15 cellular contexts compared by ENCODE assay signal in genomic region chr5:1419476-1420210, GRCh38. TPM values are rescaled to one million over a fixed set of nuclear protein-coding genes. Genes with fewer than 3 reads are reported as not detected.
DNase-seq lines count a peak whose midpoint lies in the region; ATAC-seq and TF ChIP-seq lines count a peak whose summit lies in the region.
"Had no signal": no experiment of that assay in that cellular context is flagged by ENCODE, and none has a peak within 500 bp of the region (broad histone marks: within the 10 kb centered on the region; RNA-seq: fewer than 3 reads in every experiment).

No MANE protein-coding gene starts in this region.

- no peaks in the 10 kb centered on the region for H3K79me2 ChIP-seq in PC-9 (ENCODE audit: low read depth)

- H3K27ac Mint-ChIP-seq in endothelial cell (ENCODE audit: unreplicated experiment), result no peak overlapping the region
- H3K27ac Mint-ChIP-seq: CD4-positive, CD25-positive, alpha-beta regulatory T cell had no signal

- H3F3A ChIP-seq in PC-9 (ENCODE audit: insufficient read depth, low read depth), result no peaks in the 10 kb centered on the region

- H4K20me1 ChIP-seq in PC-9 (ENCODE audit: insufficient read depth), result no peaks in the 10 kb centered on the region

- no peaks in the 10 kb centered on the region for H3K27me3 ChIP-seq in right cardiac atrium (ENCODE audit: control insufficient read depth, insufficient read depth)
- peaks cover 0 to 20% (median 6%) of the 10 kb centered on the region in 3 donors for H3K27me3 ChIP-seq in psoas muscle (ENCODE audit: insufficient read depth in 3 of 3, low read length in 2 of 3)
- H3K27me3 ChIP-seq in PC-9 (ENCODE audit: insufficient read depth, low read depth), result peaks cover 88% of the 10 kb centered on the region

- no TSS peak for BruUV-seq in PC-9 (replicated peaks; lab: Mats Ljungman, UMichigan)

- peaks cover 9% of the 10 kb centered on the region for H3K36me3 Mint-ChIP-seq in endothelial cell (ENCODE audit: low read depth, unreplicated experiment)
- H3K36me3 Mint-ChIP-seq: CD4-positive, CD25-positive, alpha-beta regulatory T cell had no signal

- WGBS in right cardiac atrium, result 66% methylated on average over 11 of the region's 11 CpGs
- WGBS in psoas muscle, 3 donors, result 54 to 61% (median 56%) methylated on average over 11 of the region's 11 CpGs

- CTCF ChIA-PET in HEK293 (lab: Yijun Ruan, JAX), result interaction anchor here (0.6 kb wide), 1 partner anchor 505 kb away, joined by 4 read pairs; no protein-coding TSS in a partner anchor
- CTCF ChIA-PET in PC-9 (lab: Charles Lee), result no interaction called here

- no peak overlapping the region for H3K4me3 ChIP-seq in right cardiac atrium (ENCODE audit: low read length)
- no peak overlapping the region for H3K4me3 ChIP-seq in HEK293 (ENCODE audit: low read depth, low read length)
- H3K4me3 ChIP-seq in psoas muscle, result no peak overlapping the region
- no peak overlapping the region for H3K4me3 ChIP-seq in PC-9

- H3K9me3 ChIP-seq in right cardiac atrium (ENCODE audit: control insufficient read depth, low read length) (no peaks in the 10 kb centered on the region), HEK293 (ENCODE audit: control insufficient read depth, insufficient read depth, low read depth, low read length) (no peaks in the 10 kb centered on the region), psoas muscle (no peaks in the 10 kb centered on the region), PC-9 (ENCODE audit: insufficient read depth, low read depth) (no peaks in the 10 kb centered on the region)

- no peaks in the 10 kb centered on the region for H3K36me3 ChIP-seq in HEK293 (ENCODE audit: control insufficient read depth in 2 of 2, insufficient read depth in 1 of 2, low read length in 2 of 2)
- H3K36me3 ChIP-seq in psoas muscle (ENCODE audit: insufficient read depth in 1 of 2, low read depth in 1 of 2), result no peaks in the 10 kb centered on the region
- H3K36me3 ChIP-seq in PC-9 (ENCODE audit: low read depth), result no peaks in the 10 kb centered on the region

- H3K4me3 Mint-ChIP-seq in endothelial cell (ENCODE audit: unreplicated experiment), result peak overlapping the region; percentile 3
- H3K4me3 Mint-ChIP-seq: CD4-positive, CD25-positive, alpha-beta regulatory T cell had no signal

- no peak overlapping the region for H2AFZ ChIP-seq in PC-9

- peaks cover 39% of the 10 kb centered on the region for H3K27me3 Mint-ChIP-seq in endothelial cell (ENCODE audit: unreplicated experiment)
- H3K27me3 Mint-ChIP-seq: CD4-positive, CD25-positive, alpha-beta regulatory T cell had no signal

- POLR2A ChIA-PET in HEK293 (lab: Yijun Ruan, JAX) (no interaction called here), PC-9 (lab: Charles Lee; ENCODE audit: unreplicated experiment) (no interaction called here)

- H3K27ac ChIP-seq in right cardiac atrium (ENCODE audit: low read length), result no peak overlapping the region
- H3K27ac ChIP-seq in HEK293 (ENCODE audit: extremely low read depth, low read depth, low read length), result no peak overlapping the region
- no peak overlapping the region for H3K27ac ChIP-seq in psoas muscle
- H3K27ac ChIP-seq in PC-9, result no peak overlapping the region

- peaks cover 4% of the 10 kb centered on the region for H3K4me1 Mint-ChIP-seq in endothelial cell (ENCODE audit: unreplicated experiment)

- H3K4me1 ChIP-seq in right cardiac atrium (ENCODE audit: control insufficient read depth, insufficient read depth, low read length) (no peaks in the 10 kb centered on the region), HEK293 (ENCODE audit: control insufficient read depth, insufficient read depth, low read length) (no peaks in the 10 kb centered on the region), psoas muscle (no peaks in the 10 kb centered on the region), PC-9 (replicated peaks; ENCODE audit: insufficient read depth) (no peaks in the 10 kb centered on the region)

- ATAC-seq in Right ventricle myocardium inferior (no peak), right cardiac atrium (no peak), psoas muscle (no peak)

- no peak overlapping the region for H3K4me2 ChIP-seq in PC-9

- peak; percentile 57 for DNase-seq in Right ventricle myocardium inferior (ENCODE audit: missing footprints)
- DNase-seq in right cardiac atrium, result no peak
- DNase-seq in endothelial cell (ENCODE audit: low spot score), result no peak
- DNase-seq in psoas muscle, result peak; percentile 10 to 16
- DNase-seq in PC-9, result no peak
- no peak for DNase-seq in cortex of kidney (lab: John Stamatoyannopoulos, UW)
- DNase-seq in NK-92 (lab: John Stamatoyannopoulos, UW; ENCODE audit: unreplicated experiment), result no peak
- DNase-seq: Calu3; CD4-positive, CD25-positive, alpha-beta regulatory T cell; NCI-H1092; NCI-H1694 treated with DMSO at 0.1 percent for 48 hours; NCI-H446 had no signal

- no peaks in the 10 kb centered on the region for H3K9me2 ChIP-seq in PC-9 (ENCODE audit: insufficient read depth)

- TF ChIP-seq CTCF in HEK293 (tag by site-specific recombination; IDR thresholded peaks at IDR 0.05) (no peak), endothelial cell (IDR thresholded peaks at IDR 0.05; ENCODE audit: unreplicated experiment) (no peak), psoas muscle (IDR thresholded peaks at IDR 0.05) (no peak), PC-9 (conservative IDR thresholded peaks at IDR 0.05) (no peak)

- peaks cover 11% of the 10 kb centered on the region for H3K9me3 Mint-ChIP-seq in endothelial cell (ENCODE audit: unreplicated experiment)

- intact Hi-C loops in Right ventricle myocardium inferior (cut with DNase I), result no loop called here
- intact Hi-C loops in right cardiac atrium (cut with DNase I), result no loop called here
- intact Hi-C loops in psoas muscle (cut with DNase I), result no loop called here
- intact Hi-C loops in PC-9 (cut with micrococcal nuclease; ENCODE audit: unreplicated experiment), result no loop called here

TF ChIP-seq in HEK293, 187 proteins besides CTCF, POLR2A, EP300 and RAD21:
- TF ChIP-seq IKZF3 (tag by site-specific recombination; IDR thresholded peaks at IDR 0.05) (no peak), ZNF138 (tag by site-specific recombination; IDR thresholded peaks at IDR 0.05; ENCODE audit: borderline replicate concordance) (no peak), ZNF394 (tag by site-specific recombination; IDR thresholded peaks at IDR 0.05; ENCODE audit: borderline replicate concordance) (no peak), GLIS1 (tag by site-specific recombination; IDR thresholded peaks at IDR 0.05) (0 out of 2 replicates have a peak, but pooled peaks have one; percentile 0), ZNF654 (tag by site-specific recombination; IDR thresholded peaks at IDR 0.05; ENCODE audit: low read depth) (no peak)
TF ChIP-seq in HEK293: peak in this region for 1.

RNA-seq across cellular contexts. Expression of gene SLC6A3, which starts 25.6 kb away (rescaled TPM):
- not detected for total RNA-seq in Right ventricle myocardium inferior
- not detected for total RNA-seq in right cardiac atrium
- polyA plus RNA-seq in right cardiac atrium, result not detected
- 0.10 TPM for total RNA-seq in endothelial cell (ENCODE audit: unreplicated experiment)
- not detected for total RNA-seq in psoas muscle
- under 1 TPM in 2 of 3 donors, not detected in 1; under 0.01 to 0.01 TPM for polyA plus RNA-seq in psoas muscle
- total RNA-seq in PC-9 (2021), result not detected in 2 replicates
- total RNA-seq: Calu3; CD4-positive, CD25-positive, alpha-beta regulatory T cell; H4; MCF 10A had no signal

Comparison
In these comparisons a context has a peak if more than half of its experiments do, and no peak if none do; other contexts are left out.
1. DNase-seq: peak in Right ventricle myocardium inferior (single experiment) and psoas muscle (2 of 2); none in right cardiac atrium (0 of 3), endothelial cell (single experiment), PC-9 (0 of 2), cortex of kidney (single experiment) and NK-92 (single experiment).